In the genomic region with DNA sequence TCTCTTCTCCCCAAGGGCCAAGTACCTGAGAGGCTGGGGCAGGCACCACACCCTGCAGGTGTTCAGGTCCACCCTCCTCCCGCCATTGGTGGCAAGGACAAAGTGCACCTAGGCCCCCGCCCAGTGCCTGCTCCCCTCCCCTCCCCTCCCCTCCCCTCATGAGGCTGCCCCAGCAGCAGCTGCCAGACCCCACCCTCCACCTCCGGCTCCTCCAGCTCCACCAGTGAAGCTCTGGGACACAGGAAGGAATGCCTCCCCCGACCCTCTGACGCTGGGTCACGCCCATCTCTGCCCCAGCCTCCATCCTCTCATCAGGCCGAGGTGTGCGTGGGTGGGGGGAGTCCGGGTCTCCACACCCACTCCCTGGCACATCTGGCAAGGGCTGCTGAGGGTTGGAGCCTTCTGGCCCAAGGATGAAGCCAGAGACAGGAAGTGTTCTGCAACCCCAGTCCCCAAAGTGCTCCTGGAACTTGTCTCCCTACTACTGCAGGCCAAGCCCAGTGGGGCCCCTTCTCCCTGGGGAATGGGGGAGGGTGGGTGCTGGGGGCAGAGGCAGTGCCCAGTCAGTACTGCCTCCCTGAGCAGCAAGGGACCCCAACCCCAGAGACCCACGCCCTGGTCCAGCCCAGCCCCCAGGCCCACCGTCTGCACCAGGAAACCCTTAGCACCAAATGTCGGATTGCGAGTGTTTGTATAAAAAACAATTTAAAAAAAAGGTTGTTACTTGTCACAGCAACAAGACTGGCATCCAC, we compare ENCODE assay signal across 1 cellular context.
TF ChIP-seq lines count a peak whose summit lies in the region.

No MANE protein-coding gene starts in this region.

TF ChIP-seq in HepG2, 621 proteins besides CTCF, POLR2A, EP300 and RAD21 (continued from another document):
- TF ChIP-seq ARNT2 (CRISPR knock-in tag; IDR thresholded peaks at IDR 0.05; ENCODE audit: low read depth) (0 out of 2 replicates have a peak, but pooled peaks have one; percentile 4), EHMT2 (IDR thresholded peaks at IDR 0.05; ENCODE audit: borderline replicate concordance, low read depth, low read length) (no peak), DR1 (CRISPR knock-in tag; IDR thresholded peaks at IDR 0.05) (no peak), ZNF256 (CRISPR knock-in tag; conservative IDR thresholded peaks at IDR 0.05) (0 out of 2 replicates have a peak, but pooled peaks have one; percentile 22), TAF15 (IDR thresholded peaks at IDR 0.05; ENCODE audit: low read depth, low read length, poor library complexity, severe bottlenecking) (peak; percentile 73), ETV6 (CRISPR knock-in tag; conservative IDR thresholded peaks at IDR 0.05) (no peak), ZNF589 (CRISPR knock-in tag; conservative IDR thresholded peaks at IDR 0.05) (0 out of 2 replicates have a peak, but pooled peaks have one; percentile 0), ZNF550 (CRISPR knock-in tag; IDR thresholded peaks at IDR 0.05; ENCODE audit: borderline replicate concordance) (0 out of 2 replicates have a peak, but pooled peaks have one; percentile 42), PATZ1 (CRISPR knock-in tag; IDR thresholded peaks at IDR 0.05) (peak; percentile 77; the same call in 1 of the 2 replicates), AHR (CRISPR knock-in tag; IDR thresholded peaks at IDR 0.05) (peak; percentile 34; the same call in 1 of the 2 replicates), PCBP1 (IDR thresholded peaks at IDR 0.05; ENCODE audit: borderline replicate concordance, low read depth, low read length) (no peak; the same call in none of the 2 replicates), DNMT1 (CRISPR knock-in tag; IDR thresholded peaks at IDR 0.05) (peak; percentile 30; the same call in 1 of the 2 replicates), NFKB2 (CRISPR knock-in tag; IDR thresholded peaks at IDR 0.05; ENCODE audit: borderline replicate concordance) (0 out of 2 replicates have a peak, but pooled peaks have one; percentile 27), ZNF362 (CRISPR knock-in tag; IDR thresholded peaks at IDR 0.05; ENCODE audit: borderline replicate concordance) (no peak), FOSL1 (CRISPR knock-in tag; IDR thresholded peaks at IDR 0.05; ENCODE audit: borderline replicate concordance) (0 out of 2 replicates have a peak, but pooled peaks have one; percentile 10)
